Comparison of ENCODE assay signal across 23 cellular contexts in genomic region chrX:110404376-110404775, GRCh38. TPM values are rescaled to one million over a fixed set of nuclear protein-coding genes. Genes with fewer than 3 reads are reported as not detected.
"Had no signal": no experiment of that assay in that cellular context is flagged by ENCODE, and none has a peak within 500 bp of the region (broad histone marks: within the 10 kb centered on the region; RNA-seq: fewer than 3 reads in every experiment).

No MANE protein-coding gene starts in this region.

- H3K36me3 Mint-ChIP-seq: activated naive CD4-positive, alpha-beta T cell treated with anti-CD3 and anti-CD28 coated beads, Interleukin-2, amount 10 ng/mL, durations not matched to agents 7 days and 5 days; natural killer cell; stimulated activated effector memory CD8-positive, alpha-beta T cell treated with anti-CD3 and anti-CD28 coated beads, Interleukin-12 subunit alpha, Interleukin-12 subunit beta, amount 100 ng/mL, for 72 hours had no signal

- H3K27ac Mint-ChIP-seq: activated CD4-positive, alpha-beta memory T cell treated with anti-CD3 and anti-CD28 coated beads, Interleukin-2, amount 10 ng/mL, durations not matched to agents 7 days and 5 days; activated CD4-positive, alpha-beta T cell treated with anti-CD3 and anti-CD28 coated beads, Interleukin-2, amount 10 ng/mL, durations not matched to agents 24 days and 14 days; activated naive CD4-positive, alpha-beta T cell treated with anti-CD3 and anti-CD28 coated beads, Interleukin-2, amount 10 ng/mL, durations not matched to agents 7 days and 5 days; activated T-cell treated with anti-CD3 and anti-CD28 coated beads, Interleukin-2, amount 50 U/mL, for 72 hours; dendritic cell treated with granulocyte-macrophage colony-stimulating factor and Interleukin-4, amounts not matched to agents 40 ng/mL and 50 ng/mL, for 4 days; natural killer cell; progenitor cell of endocrine pancreas; stimulated activated effector memory CD8-positive, alpha-beta T cell treated with anti-CD3 and anti-CD28 coated beads, Interleukin-12 subunit alpha, Interleukin-12 subunit beta, amount 100 ng/mL, for 72 hours; T-helper 17 cell had no signal

- ATAC-seq: activated T-cell treated with anti-CD3 and anti-CD28 coated beads, Interleukin-2, amount 50 U/mL, for 72 hours; left lung; natural killer cell; stimulated activated effector memory CD8-positive, alpha-beta T cell treated with anti-CD3 and anti-CD28 coated beads, Interleukin-12 subunit alpha, Interleukin-12 subunit beta, amount 100 ng/mL, for 72 hours; T-helper 17 cell had no signal

- H3K4me1 ChIP-seq: left lung, upper lobe of left lung had no signal

- H3K27me3 Mint-ChIP-seq: activated CD4-positive, alpha-beta memory T cell treated with anti-CD3 and anti-CD28 coated beads, Interleukin-2, amount 10 ng/mL, durations not matched to agents 7 days and 5 days; dendritic cell treated with granulocyte-macrophage colony-stimulating factor and Interleukin-4, amounts not matched to agents 40 ng/mL and 50 ng/mL, for 4 days; progenitor cell of endocrine pancreas had no signal

- H3K9me3 ChIP-seq: left lung, thoracic aorta, upper lobe of left lung had no signal

- H3K4me1 Mint-ChIP-seq: activated CD4-positive, alpha-beta memory T cell treated with anti-CD3 and anti-CD28 coated beads, Interleukin-2, amount 10 ng/mL, durations not matched to agents 7 days and 5 days; activated CD4-positive, alpha-beta T cell treated with anti-CD3 and anti-CD28 coated beads, Interleukin-2, amount 10 ng/mL, durations not matched to agents 24 days and 14 days; activated naive CD4-positive, alpha-beta T cell treated with anti-CD3 and anti-CD28 coated beads, Interleukin-2, amount 10 ng/mL, durations not matched to agents 7 days and 5 days; natural killer cell; stimulated activated effector memory CD8-positive, alpha-beta T cell treated with anti-CD3 and anti-CD28 coated beads, Interleukin-12 subunit alpha, Interleukin-12 subunit beta, amount 100 ng/mL, for 72 hours had no signal

- H3K27ac ChIP-seq: left lung, thoracic aorta, upper lobe of left lung had no signal

- H3K36me3 ChIP-seq: brain microvascular endothelial cell, left lung, thoracic aorta, upper lobe of left lung had no signal

- H3K27me3 ChIP-seq: brain microvascular endothelial cell, upper lobe of left lung had no signal

- DNase-seq: activated CD4-positive, alpha-beta memory T cell treated with anti-CD3 and anti-CD28 coated beads, Interleukin-2, amount 10 ng/mL, durations not matched to agents 7 days and 5 days; activated CD4-positive, alpha-beta T cell treated with anti-CD3 and anti-CD28 coated beads, Interleukin-2, amount 10 ng/mL, durations not matched to agents 24 days and 14 days; activated effector memory CD4-positive, alpha-beta T cell treated with Interleukin-2 at 50 U/mL for 16 hours; activated naive CD4-positive, alpha-beta T cell treated with anti-CD3 and anti-CD28 coated beads, Interleukin-2, amount 10 ng/mL, durations not matched to agents 7 days and 5 days; activated T-cell treated with anti-CD3 and anti-CD28 coated beads, Interleukin-2, amount 50 U/mL, for 72 hours; anterior cingulate cortex; brain microvascular endothelial cell; caudate nucleus; effector CD8-positive, alpha-beta T cell; glutamatergic neuron; hippocampal formation; kidney glomerular epithelial cell; left lung; natural killer cell; stimulated activated CD4-positive, alpha-beta T cell treated with anti-CD3 and anti-CD28 coated beads, Interleukin-1b, Interleukin-23, amount 100 ng/mL, for 48 hours; SW 1271; T-helper 17 cell; upper lobe of left lung had no signal

- H3K4me3 Mint-ChIP-seq: activated CD4-positive, alpha-beta memory T cell treated with anti-CD3 and anti-CD28 coated beads, Interleukin-2, amount 10 ng/mL, durations not matched to agents 7 days and 5 days; activated CD4-positive, alpha-beta T cell treated with anti-CD3 and anti-CD28 coated beads, Interleukin-2, amount 10 ng/mL, durations not matched to agents 24 days and 14 days; activated naive CD4-positive, alpha-beta T cell treated with anti-CD3 and anti-CD28 coated beads, Interleukin-2, amount 10 ng/mL, durations not matched to agents 7 days and 5 days; activated T-cell treated with anti-CD3 and anti-CD28 coated beads, Interleukin-2, amount 50 U/mL, for 72 hours; dendritic cell treated with granulocyte-macrophage colony-stimulating factor and Interleukin-4, amounts not matched to agents 40 ng/mL and 50 ng/mL, for 4 days; natural killer cell; stimulated activated effector memory CD8-positive, alpha-beta T cell treated with anti-CD3 and anti-CD28 coated beads, Interleukin-12 subunit alpha, Interleukin-12 subunit beta, amount 100 ng/mL, for 72 hours; T-helper 17 cell had no signal

- H3K4me3 ChIP-seq: left lung, lung, thoracic aorta, upper lobe of left lung had no signal

- H3K9me3 Mint-ChIP-seq: activated CD4-positive, alpha-beta memory T cell treated with anti-CD3 and anti-CD28 coated beads, Interleukin-2, amount 10 ng/mL, durations not matched to agents 7 days and 5 days; activated CD4-positive, alpha-beta T cell treated with anti-CD3 and anti-CD28 coated beads, Interleukin-2, amount 10 ng/mL, durations not matched to agents 24 days and 14 days; activated naive CD4-positive, alpha-beta T cell treated with anti-CD3 and anti-CD28 coated beads, Interleukin-2, amount 10 ng/mL, durations not matched to agents 7 days and 5 days; activated T-cell treated with anti-CD3 and anti-CD28 coated beads, Interleukin-2, amount 50 U/mL, for 72 hours; dendritic cell treated with granulocyte-macrophage colony-stimulating factor and Interleukin-4, amounts not matched to agents 40 ng/mL and 50 ng/mL, for 4 days; natural killer cell; stimulated activated effector memory CD8-positive, alpha-beta T cell treated with anti-CD3 and anti-CD28 coated beads, Interleukin-12 subunit alpha, Interleukin-12 subunit beta, amount 100 ng/mL, for 72 hours had no signal

RNA-seq across cellular contexts. Expression of gene RTL9, which starts 45.7 kb away (rescaled TPM):
- total RNA-seq: activated CD4-positive, alpha-beta memory T cell treated with anti-CD3 and anti-CD28 coated beads, Interleukin-2, amount 10 ng/mL, durations not matched to agents 7 days and 5 days; activated CD4-positive, alpha-beta T cell treated with anti-CD3 and anti-CD28 coated beads, Interleukin-2, amount 10 ng/mL, durations not matched to agents 24 days and 14 days; natural killer cell; T-helper 17 cell had no signal
